In genomic region chr10:131561897-131562296, GRCh38 we compare ENCODE assay signal across 14 cellular contexts.
"Had no signal": no experiment of that assay in that cellular context is flagged by ENCODE, and none has a peak within 500 bp of the region (broad histone marks: within the 10 kb centered on the region; RNA-seq: fewer than 3 reads in every experiment).

No MANE protein-coding gene starts in this region.

- H3K27ac Mint-ChIP-seq: activated CD4-positive, alpha-beta memory T cell treated with anti-CD3 and anti-CD28 coated beads for 36 hours; activated naive CD4-positive, alpha-beta T cell treated with anti-CD3 and anti-CD28 coated beads for 36 hours; activated T-helper 1 cell treated with anti-CD3 and anti-CD28 coated beads, Interleukin-12 subunit alpha, Interleukin-12 subunit beta, Interleukin-2, Interleukin-4 antibody, amounts not matched to agents 30 ng/mL and 10 ng/mL and 1 ng/mL, durations not matched to agents 14 hours and 24 hours and 36 hours; naive thymus-derived CD4-positive, alpha-beta T cell; stimulated activated memory B cell treated with anti-CD40 and anti-IgM and Interleukin-4, amounts not matched to agents 10 μg/mL and 1 μg/mL and 100 μg/mL, for 72 hours had no signal

- H3K4me1 ChIP-seq: heart left ventricle, transverse colon had no signal

- H3K27me3 ChIP-seq: neutrophil, transverse colon had no signal

- H3K4me1 Mint-ChIP-seq: stimulated activated memory B cell treated with anti-CD40 and anti-IgM and Interleukin-4, amounts not matched to agents 10 μg/mL and 1 μg/mL and 100 μg/mL, for 72 hours had no signal

- H3K36me3 ChIP-seq: heart left ventricle, neutrophil, transverse colon had no signal

- DNase-seq: activated CD4-positive, alpha-beta memory T cell treated with anti-CD3 and anti-CD28 coated beads for 36 hours; activated naive CD4-positive, alpha-beta T cell treated with anti-CD3 and anti-CD28 coated beads for 36 hours; cortex of kidney; effector memory CD4-positive, alpha-beta T cell; heart left ventricle; mammary epithelial cell; naive thymus-derived CD4-positive, alpha-beta T cell; right cardiac atrium; small intestine; T-helper 9 cell; transverse colon had no signal

- H3K27ac ChIP-seq: heart left ventricle, neutrophil, transverse colon had no signal

- H3K4me3 Mint-ChIP-seq: activated CD4-positive, alpha-beta memory T cell treated with anti-CD3 and anti-CD28 coated beads for 36 hours; activated naive CD4-positive, alpha-beta T cell treated with anti-CD3 and anti-CD28 coated beads for 36 hours; activated T-helper 1 cell treated with anti-CD3 and anti-CD28 coated beads, Interleukin-12 subunit alpha, Interleukin-12 subunit beta, Interleukin-2, Interleukin-4 antibody, amounts not matched to agents 30 ng/mL and 10 ng/mL and 1 ng/mL, durations not matched to agents 14 hours and 24 hours and 36 hours; naive thymus-derived CD4-positive, alpha-beta T cell; stimulated activated memory B cell treated with anti-CD40 and anti-IgM and Interleukin-4, amounts not matched to agents 10 μg/mL and 1 μg/mL and 100 μg/mL, for 72 hours had no signal

- H3K36me3 Mint-ChIP-seq: activated CD4-positive, alpha-beta memory T cell treated with anti-CD3 and anti-CD28 coated beads for 36 hours; stimulated activated memory B cell treated with anti-CD40 and anti-IgM and Interleukin-4, amounts not matched to agents 10 μg/mL and 1 μg/mL and 100 μg/mL, for 72 hours had no signal

- H3K4me3 ChIP-seq: heart left ventricle, transverse colon had no signal

- ATAC-seq: heart left ventricle; naive thymus-derived CD4-positive, alpha-beta T cell; right cardiac atrium; stimulated activated memory B cell treated with anti-CD40 and anti-IgM and Interleukin-4, amounts not matched to agents 10 μg/mL and 1 μg/mL and 100 μg/mL, for 72 hours had no signal

- H3K9me3 ChIP-seq: neutrophil had no signal
